9 cellular contexts compared by ENCODE assay signal in genomic region chr12:12008931-12009611, GRCh38.
DNase-seq lines count a peak whose midpoint lies in the region; ATAC-seq lines count a peak whose summit lies in the region.
"Had no signal": no experiment of that assay in that cellular context is flagged by ENCODE, and none has a peak within 500 bp of the region (broad histone marks: within the 10 kb centered on the region; RNA-seq: fewer than 3 reads in every experiment).

No MANE protein-coding gene starts in this region.

- DNase-seq in DMS153 (lab: John Stamatoyannopoulos, UW) (peak; percentile 82), HPDE6-E6E7 (ENCODE audit: extremely low spot score) (peak; percentile 76), NOMO-1 treated with dmso at 0.1 percent for 144 hours (lab: John Stamatoyannopoulos, UW; ENCODE audit: unreplicated experiment) (peak; percentile 83), islet precursor cell (peak; percentile 95), cardiac septum (ENCODE audit: low spot score) (no peak)
- peak; percentile 45 for DNase-seq in activated effector memory CD4-positive, alpha-beta T cell treated with Interleukin-2 at 50 U/mL for 16 hours
- DNase-seq: left cardiac atrium had no signal

- peak; percentile 47 for ATAC-seq in GM21515 (IDR thresholded peaks at IDR 0.05; ENCODE audit: unreplicated experiment)
- ATAC-seq in GM21423 (IDR thresholded peaks at IDR 0.05; ENCODE audit: unreplicated experiment): no peak

- intact Hi-C loops in cardiac septum (cut with DNase I): no loop called here
